In the genomic region with DNA sequence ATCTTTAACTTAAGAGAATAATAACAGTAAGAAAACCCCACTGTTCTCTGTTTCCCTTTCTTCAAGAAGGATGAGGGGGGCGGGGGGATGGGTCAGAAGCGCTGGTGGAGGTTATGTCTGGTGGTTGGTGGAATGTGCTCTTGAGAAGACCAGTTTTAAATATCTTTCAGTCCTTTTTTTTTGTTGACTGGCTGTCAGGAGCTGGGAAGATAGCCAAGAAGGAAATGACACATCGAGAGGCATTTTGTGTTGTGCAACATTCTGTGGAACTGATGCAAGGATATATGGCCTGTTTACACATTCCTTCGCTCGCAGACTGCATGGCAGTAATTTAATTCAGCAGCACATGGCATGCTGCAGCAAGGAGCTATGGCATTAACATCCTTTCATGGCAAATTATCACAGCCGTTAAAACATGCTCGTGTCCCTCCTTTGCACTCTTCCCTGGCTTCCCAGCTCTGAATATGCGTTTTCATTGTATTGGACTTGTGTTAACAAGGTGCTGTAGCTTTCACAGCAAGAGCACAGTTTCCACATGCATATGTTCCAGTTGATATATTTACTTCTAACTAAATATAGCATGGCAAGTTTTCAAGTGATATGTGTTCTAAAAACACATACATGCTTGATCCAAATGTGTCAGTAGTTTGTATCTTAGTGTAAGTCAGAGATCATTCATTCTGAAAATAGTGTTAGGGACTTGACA, we compare ENCODE assay signal across 1 cellular context.
A peak's percentile ranks its signal among the peaks of the same experiment; 100 is the strongest.
TF ChIP-seq lines count a peak whose summit lies in the region.

No MANE protein-coding gene starts in this region.

TF ChIP-seq in HEK293, 187 proteins besides CTCF, POLR2A, EP300 and RAD21 (continued from another document and continues in another):
- TF ChIP-seq, protein P1, sequence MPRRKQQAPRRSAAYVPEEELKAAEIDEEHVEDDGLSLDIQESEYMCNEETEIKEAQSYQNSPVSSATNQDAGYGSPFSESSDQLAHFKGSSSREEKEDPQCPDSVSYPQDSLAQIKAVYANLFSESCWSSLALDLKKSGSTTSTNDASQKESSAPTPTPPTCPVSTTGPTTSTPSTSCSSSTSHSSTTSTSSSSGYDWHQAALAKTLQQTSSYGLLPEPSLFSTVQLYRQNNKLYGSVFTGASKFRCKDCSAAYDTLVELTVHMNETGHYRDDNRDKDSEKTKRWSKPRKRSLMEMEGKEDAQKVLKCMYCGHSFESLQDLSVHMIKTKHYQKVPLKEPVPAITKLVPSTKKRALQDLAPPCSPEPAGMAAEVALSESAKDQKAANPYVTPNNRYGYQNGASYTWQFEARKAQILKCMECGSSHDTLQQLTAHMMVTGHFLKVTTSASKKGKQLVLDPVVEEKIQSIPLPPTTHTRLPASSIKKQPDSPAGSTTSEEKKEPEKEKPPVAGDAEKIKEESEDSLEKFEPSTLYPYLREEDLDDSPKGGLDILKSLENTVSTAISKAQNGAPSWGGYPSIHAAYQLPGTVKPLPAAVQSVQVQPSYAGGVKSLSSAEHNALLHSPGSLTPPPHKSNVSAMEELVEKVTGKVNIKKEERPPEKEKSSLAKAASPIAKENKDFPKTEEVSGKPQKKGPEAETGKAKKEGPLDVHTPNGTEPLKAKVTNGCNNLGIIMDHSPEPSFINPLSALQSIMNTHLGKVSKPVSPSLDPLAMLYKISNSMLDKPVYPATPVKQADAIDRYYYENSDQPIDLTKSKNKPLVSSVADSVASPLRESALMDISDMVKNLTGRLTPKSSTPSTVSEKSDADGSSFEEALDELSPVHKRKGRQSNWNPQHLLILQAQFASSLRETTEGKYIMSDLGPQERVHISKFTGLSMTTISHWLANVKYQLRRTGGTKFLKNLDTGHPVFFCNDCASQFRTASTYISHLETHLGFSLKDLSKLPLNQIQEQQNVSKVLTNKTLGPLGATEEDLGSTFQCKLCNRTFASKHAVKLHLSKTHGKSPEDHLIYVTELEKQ (tag by site-specific recombination; IDR thresholded peaks at IDR 0.05; ENCODE audit: borderline replicate concordance), result peak; percentile 91
- TF ChIP-seq, protein P2, sequence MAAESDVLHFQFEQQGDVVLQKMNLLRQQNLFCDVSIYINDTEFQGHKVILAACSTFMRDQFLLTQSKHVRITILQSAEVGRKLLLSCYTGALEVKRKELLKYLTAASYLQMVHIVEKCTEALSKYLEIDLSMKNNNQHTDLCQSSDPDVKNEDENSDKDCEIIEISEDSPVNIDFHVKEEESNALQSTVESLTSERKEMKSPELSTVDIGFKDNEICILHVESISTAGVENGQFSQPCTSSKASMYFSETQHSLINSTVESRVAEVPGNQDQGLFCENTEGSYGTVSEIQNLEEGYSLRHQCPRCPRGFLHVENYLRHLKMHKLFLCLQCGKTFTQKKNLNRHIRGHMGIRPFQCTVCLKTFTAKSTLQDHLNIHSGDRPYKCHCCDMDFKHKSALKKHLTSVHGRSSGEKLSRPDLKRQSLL (tag by site-specific recombination; IDR thresholded peaks at IDR 0.05), result no peak
- TF ChIP-seq ZNF701 (tag by site-specific recombination; IDR thresholded peaks at IDR 0.05) (no peak), ZNF571 (tag by site-specific recombination; IDR thresholded peaks at IDR 0.05) (no peak), ZNF155 (tag by site-specific recombination; IDR thresholded peaks at IDR 0.05) (no peak), ZNF792 (tag by site-specific recombination; IDR thresholded peaks at IDR 0.05) (peak; percentile 73; the same call in 1 of the 2 replicates), ZNF23 (tag by site-specific recombination; IDR thresholded peaks at IDR 0.05; ENCODE audit: borderline replicate concordance) (no peak), ZNF423 (tag by site-specific recombination; IDR thresholded peaks at IDR 0.05) (no peak), ZNF335 (tag by site-specific recombination; conservative IDR thresholded peaks at IDR 0.05) (peak; percentile 45; the same call in 1 of the 2 replicates), ZNF558 (tag by site-specific recombination; IDR thresholded peaks at IDR 0.05) (peak; percentile 92), ZSCAN30 (tag by site-specific recombination; IDR thresholded peaks at IDR 0.05) (peak; percentile 66), ZNF658 (tag by site-specific recombination; IDR thresholded peaks at IDR 0.05) (no peak), ZNF623 (tag by site-specific recombination; IDR thresholded peaks at IDR 0.05) (no peak), GLI4 (tag by site-specific recombination; IDR thresholded peaks at IDR 0.05) (no peak), ZNF248 (tag by site-specific recombination; IDR thresholded peaks at IDR 0.05) (no peak), ZFP3 (tag by site-specific recombination; IDR thresholded peaks at IDR 0.05; ENCODE audit: low read depth) (no peak), YY1 (tag by site-specific recombination; IDR thresholded peaks at IDR 0.05) (no peak), SALL2 (tag by site-specific recombination; IDR thresholded peaks at IDR 0.05; ENCODE audit: borderline replicate concordance) (no peak), ZNF274 (IDR thresholded peaks at IDR 0.05; ENCODE audit: low read length) (no peak), ZNF274 (tag by site-specific recombination; IDR thresholded peaks at IDR 0.05; ENCODE audit: borderline replicate concordance) (no peak), ZBTB8A (tag by site-specific recombination; IDR thresholded peaks at IDR 0.05) (no peak), GFI1B (tag by site-specific recombination; IDR thresholded peaks at IDR 0.05) (no peak), ZEB2 (tag by site-specific recombination; IDR thresholded peaks at IDR 0.05) (peak; percentile 97), ZNF433 (tag by site-specific recombination; IDR thresholded peaks at IDR 0.05; ENCODE audit: low read depth) (no peak), ZNF707 (tag by site-specific recombination; IDR thresholded peaks at IDR 0.05) (no peak), MYNN (tag by site-specific recombination; IDR thresholded peaks at IDR 0.05; ENCODE audit: borderline replicate concordance) (no peak), ZFP41 (tag by site-specific recombination; IDR thresholded peaks at IDR 0.05; ENCODE audit: borderline replicate concordance) (no peak), PRDM1 (tag by site-specific recombination; IDR thresholded peaks at IDR 0.05) (peak; percentile 68; the same call in 1 of the 2 replicates), KLF8 (tag by site-specific recombination; IDR thresholded peaks at IDR 0.05) (peak; percentile 55; the same call in 1 of the 2 replicates), TRIM28 (IDR thresholded peaks at IDR 0.05; ENCODE audit: borderline replicate concordance, low read length) (peak; percentile 55; the same call in 1 of the 2 replicates), ZNF341 (tag by site-specific recombination; IDR thresholded peaks at IDR 0.05; ENCODE audit: low read depth) (no peak), ZIC2 (tag by site-specific recombination; IDR thresholded peaks at IDR 0.05) (no peak), GLIS2 (tag by site-specific recombination; IDR thresholded peaks at IDR 0.05) (no peak), ZNF626 (tag by site-specific recombination; IDR thresholded peaks at IDR 0.05) (no peak), ZNF514 (tag by site-specific recombination; IDR thresholded peaks at IDR 0.05) (no peak), MZF1 (tag by site-specific recombination; IDR thresholded peaks at IDR 0.05; ENCODE audit: borderline replicate concordance) (peak; percentile 3), ZNF600 (tag by site-specific recombination; IDR thresholded peaks at IDR 0.05) (peak; percentile 94), TCF7L2 (IDR thresholded peaks at IDR 0.05; ENCODE audit: borderline replicate concordance, low read depth, low read length) (no peak)
- TF ChIP-seq, protein P3, sequence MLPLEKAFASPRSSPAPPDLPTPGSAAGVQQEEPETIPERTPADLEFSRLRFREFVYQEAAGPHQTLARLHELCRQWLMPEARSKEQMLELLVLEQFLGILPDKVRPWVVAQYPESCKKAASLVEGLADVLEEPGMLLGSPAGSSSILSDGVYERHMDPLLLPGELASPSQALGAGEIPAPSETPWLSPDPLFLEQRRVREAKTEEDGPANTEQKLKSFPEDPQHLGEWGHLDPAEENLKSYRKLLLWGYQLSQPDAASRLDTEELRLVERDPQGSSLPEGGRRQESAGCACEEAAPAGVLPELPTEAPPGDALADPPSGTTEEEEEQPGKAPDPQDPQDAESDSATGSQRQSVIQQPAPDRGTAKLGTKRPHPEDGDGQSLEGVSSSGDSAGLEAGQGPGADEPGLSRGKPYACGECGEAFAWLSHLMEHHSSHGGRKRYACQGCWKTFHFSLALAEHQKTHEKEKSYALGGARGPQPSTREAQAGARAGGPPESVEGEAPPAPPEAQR (tag by site-specific recombination; IDR thresholded peaks at IDR 0.05), result no peak; the same call in 1 of the 2 replicates
- TF ChIP-seq, protein P4, sequence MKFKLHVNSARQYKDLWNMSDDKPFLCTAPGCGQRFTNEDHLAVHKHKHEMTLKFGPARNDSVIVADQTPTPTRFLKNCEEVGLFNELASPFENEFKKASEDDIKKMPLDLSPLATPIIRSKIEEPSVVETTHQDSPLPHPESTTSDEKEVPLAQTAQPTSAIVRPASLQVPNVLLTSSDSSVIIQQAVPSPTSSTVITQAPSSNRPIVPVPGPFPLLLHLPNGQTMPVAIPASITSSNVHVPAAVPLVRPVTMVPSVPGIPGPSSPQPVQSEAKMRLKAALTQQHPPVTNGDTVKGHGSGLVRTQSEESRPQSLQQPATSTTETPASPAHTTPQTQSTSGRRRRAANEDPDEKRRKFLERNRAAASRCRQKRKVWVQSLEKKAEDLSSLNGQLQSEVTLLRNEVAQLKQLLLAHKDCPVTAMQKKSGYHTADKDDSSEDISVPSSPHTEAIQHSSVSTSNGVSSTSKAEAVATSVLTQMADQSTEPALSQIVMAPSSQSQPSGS (tag by site-specific recombination; IDR thresholded peaks at IDR 0.05; ENCODE audit: low read depth), result peak; percentile 72
- TF ChIP-seq, protein P5, sequence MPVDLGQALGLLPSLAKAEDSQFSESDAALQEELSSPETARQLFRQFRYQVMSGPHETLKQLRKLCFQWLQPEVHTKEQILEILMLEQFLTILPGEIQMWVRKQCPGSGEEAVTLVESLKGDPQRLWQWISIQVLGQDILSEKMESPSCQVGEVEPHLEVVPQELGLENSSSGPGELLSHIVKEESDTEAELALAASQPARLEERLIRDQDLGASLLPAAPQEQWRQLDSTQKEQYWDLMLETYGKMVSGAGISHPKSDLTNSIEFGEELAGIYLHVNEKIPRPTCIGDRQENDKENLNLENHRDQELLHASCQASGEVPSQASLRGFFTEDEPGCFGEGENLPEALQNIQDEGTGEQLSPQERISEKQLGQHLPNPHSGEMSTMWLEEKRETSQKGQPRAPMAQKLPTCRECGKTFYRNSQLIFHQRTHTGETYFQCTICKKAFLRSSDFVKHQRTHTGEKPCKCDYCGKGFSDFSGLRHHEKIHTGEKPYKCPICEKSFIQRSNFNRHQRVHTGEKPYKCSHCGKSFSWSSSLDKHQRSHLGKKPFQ (tag by site-specific recombination; IDR thresholded peaks at IDR 0.05), result no peak
- TF ChIP-seq, protein P6, sequence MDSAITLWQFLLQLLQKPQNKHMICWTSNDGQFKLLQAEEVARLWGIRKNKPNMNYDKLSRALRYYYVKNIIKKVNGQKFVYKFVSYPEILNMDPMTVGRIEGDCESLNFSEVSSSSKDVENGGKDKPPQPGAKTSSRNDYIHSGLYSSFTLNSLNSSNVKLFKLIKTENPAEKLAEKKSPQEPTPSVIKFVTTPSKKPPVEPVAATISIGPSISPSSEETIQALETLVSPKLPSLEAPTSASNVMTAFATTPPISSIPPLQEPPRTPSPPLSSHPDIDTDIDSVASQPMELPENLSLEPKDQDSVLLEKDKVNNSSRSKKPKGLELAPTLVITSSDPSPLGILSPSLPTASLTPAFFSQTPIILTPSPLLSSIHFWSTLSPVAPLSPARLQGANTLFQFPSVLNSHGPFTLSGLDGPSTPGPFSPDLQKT (IDR thresholded peaks at IDR 0.05; ENCODE audit: borderline replicate concordance, low read depth, low read length), result no peak
- TF ChIP-seq, protein P7, sequence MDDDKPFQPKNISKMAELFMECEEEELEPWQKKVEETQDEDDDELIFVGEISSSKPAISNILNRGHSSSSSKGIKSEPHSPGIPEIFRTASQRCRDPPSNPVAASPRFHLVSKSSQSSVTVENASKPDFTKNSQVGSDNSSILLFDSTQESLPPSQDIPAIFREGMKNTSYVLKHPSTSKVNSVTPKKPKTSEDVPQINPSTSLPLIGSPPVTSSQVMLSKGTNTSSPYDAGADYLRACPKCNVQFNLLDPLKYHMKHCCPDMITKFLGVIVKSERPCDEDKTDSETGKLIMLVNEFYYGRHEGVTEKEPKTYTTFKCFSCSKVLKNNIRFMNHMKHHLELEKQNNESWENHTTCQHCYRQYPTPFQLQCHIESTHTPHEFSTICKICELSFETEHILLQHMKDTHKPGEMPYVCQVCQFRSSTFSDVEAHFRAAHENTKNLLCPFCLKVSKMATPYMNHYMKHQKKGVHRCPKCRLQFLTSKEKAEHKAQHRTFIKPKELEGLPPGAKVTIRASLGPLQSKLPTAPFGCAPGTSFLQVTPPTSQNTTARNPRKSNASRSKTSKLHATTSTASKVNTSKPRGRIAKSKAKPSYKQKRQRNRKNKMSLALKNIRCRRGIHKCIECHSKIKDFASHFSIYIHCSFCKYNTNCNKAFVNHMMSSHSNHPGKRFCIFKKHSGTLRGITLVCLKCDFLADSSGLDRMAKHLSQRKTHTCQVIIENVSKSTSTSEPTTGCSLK (tag by site-specific recombination; IDR thresholded peaks at IDR 0.05), result no peak
- TF ChIP-seq, protein P8, sequence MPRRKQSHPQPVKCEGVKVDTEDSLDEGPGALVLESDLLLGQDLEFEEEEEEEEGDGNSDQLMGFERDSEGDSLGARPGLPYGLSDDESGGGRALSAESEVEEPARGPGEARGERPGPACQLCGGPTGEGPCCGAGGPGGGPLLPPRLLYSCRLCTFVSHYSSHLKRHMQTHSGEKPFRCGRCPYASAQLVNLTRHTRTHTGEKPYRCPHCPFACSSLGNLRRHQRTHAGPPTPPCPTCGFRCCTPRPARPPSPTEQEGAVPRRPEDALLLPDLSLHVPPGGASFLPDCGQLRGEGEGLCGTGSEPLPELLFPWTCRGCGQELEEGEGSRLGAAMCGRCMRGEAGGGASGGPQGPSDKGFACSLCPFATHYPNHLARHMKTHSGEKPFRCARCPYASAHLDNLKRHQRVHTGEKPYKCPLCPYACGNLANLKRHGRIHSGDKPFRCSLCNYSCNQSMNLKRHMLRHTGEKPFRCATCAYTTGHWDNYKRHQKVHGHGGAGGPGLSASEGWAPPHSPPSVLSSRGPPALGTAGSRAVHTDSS (tag by site-specific recombination; IDR thresholded peaks at IDR 0.05), result no peak
- TF ChIP-seq, protein P9, sequence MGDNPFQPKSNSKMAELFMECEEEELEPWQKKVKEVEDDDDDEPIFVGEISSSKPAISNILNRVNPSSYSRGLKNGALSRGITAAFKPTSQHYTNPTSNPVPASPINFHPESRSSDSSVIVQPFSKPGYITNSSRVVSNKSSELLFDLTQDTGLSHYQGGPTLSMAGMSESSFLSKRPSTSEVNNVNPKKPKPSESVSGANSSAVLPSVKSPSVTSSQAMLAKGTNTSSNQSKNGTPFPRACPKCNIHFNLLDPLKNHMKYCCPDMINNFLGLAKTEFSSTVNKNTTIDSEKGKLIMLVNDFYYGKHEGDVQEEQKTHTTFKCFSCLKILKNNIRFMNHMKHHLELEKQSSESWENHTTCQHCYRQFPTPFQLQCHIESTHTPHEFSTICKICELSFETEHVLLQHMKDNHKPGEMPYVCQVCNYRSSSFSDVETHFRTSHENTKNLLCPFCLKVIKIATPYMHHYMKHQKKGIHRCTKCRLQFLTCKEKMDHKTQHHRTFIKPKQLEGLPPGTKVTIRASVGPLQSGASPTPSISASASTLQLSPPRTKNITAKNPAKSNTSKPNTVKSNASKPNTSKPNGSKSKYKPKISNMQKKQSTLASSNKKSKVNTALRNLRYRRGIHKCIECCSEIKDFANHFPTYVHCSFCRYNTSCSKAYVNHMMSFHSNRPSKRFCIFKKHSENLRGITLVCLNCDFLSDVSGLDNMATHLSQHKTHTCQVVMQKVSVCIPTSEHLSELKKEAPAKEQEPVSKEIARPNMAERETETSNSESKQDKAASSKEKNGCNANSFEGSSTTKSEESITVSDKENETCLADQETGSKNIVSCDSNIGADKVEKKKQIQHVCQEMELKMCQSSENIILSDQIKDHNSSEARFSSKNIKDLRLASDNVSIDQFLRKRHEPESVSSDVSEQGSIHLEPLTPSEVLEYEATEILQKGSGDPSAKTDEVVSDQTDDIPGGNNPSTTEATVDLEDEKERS (tag by site-specific recombination; IDR thresholded peaks at IDR 0.05), result no peak
